ENCODE assay signal across 24 cellular contexts in genomic region chr17:4407216-4407615, GRCh38. TPM values are rescaled to one million over a fixed set of nuclear protein-coding genes. Genes with fewer than 3 reads are reported as not detected.
"Had no signal": no experiment of that assay in that cellular context is flagged by ENCODE, and none has a peak within 500 bp of the region (broad histone marks: within the 10 kb centered on the region; RNA-seq: fewer than 3 reads in every experiment).

No MANE protein-coding gene starts in this region.

- H3K4me3 Mint-ChIP-seq: activated CD4-positive, alpha-beta T cell treated with anti-CD3 and anti-CD28 coated beads, Interleukin-2, amount 10 ng/mL, durations not matched to agents 7 days and 5 days; activated CD8-positive, alpha-beta T cell treated with anti-CD3 and anti-CD28 coated beads, Interleukin-2, amount 10 ng/mL, durations not matched to agents 7 days and 5 days; activated naive CD8-positive, alpha-beta T cell treated with anti-CD3 and anti-CD28 coated beads, Interleukin-2, amount 10 ng/mL, durations not matched to agents 7 days and 5 days; activated T-cell treated with anti-CD3 and anti-CD28 coated beads, Interleukin-2, amount 50 U/mL, for 24 hours; brain; central memory CD8-positive, alpha-beta T cell; endodermal cell; immature natural killer cell; natural killer cell; stimulated activated memory B cell treated with anti-CD40 and anti-IgM and Interleukin-4, amounts not matched to agents 10 μg/mL and 1 μg/mL and 100 μg/mL, for 72 hours; T-helper 1 cell treated with Interleukin-12 subunit alpha and Interleukin-12 subunit beta and Interleukin-4 antibody, amounts not matched to agents 30 μg/mL and 1 μg/mL, for 36 hours had no signal

- ATAC-seq: activated CD4-positive, CD25-positive, alpha-beta regulatory T cell treated with anti-CD3 and anti-CD28 coated beads, Interleukin-2, amount 50 U/mL, for 24 hours; activated CD8-positive, alpha-beta T cell treated with anti-CD3 and anti-CD28 coated beads, Interleukin-2, amount 10 ng/mL, durations not matched to agents 7 days and 5 days; left cardiac atrium; natural killer cell; right lobe of liver; stimulated activated memory B cell treated with anti-CD40 and anti-IgM and Interleukin-4, amounts not matched to agents 10 μg/mL and 1 μg/mL and 100 μg/mL, for 72 hours; upper lobe of right lung had no signal

- H3K4me1 Mint-ChIP-seq: activated CD4-positive, alpha-beta T cell treated with anti-CD3 and anti-CD28 coated beads, Interleukin-2, amount 10 ng/mL, durations not matched to agents 7 days and 5 days; activated naive CD8-positive, alpha-beta T cell treated with anti-CD3 and anti-CD28 coated beads, Interleukin-2, amount 10 ng/mL, durations not matched to agents 7 days and 5 days; central memory CD8-positive, alpha-beta T cell; endodermal cell had no signal

- DNase-seq: activated CD4-positive, alpha-beta T cell treated with anti-CD3 and anti-CD28 coated beads, Interleukin-2, amount 10 ng/mL, durations not matched to agents 7 days and 5 days; activated CD8-positive, alpha-beta T cell treated with anti-CD3 and anti-CD28 coated beads, Interleukin-2, amount 10 ng/mL, durations not matched to agents 7 days and 5 days; activated naive CD4-positive, alpha-beta T cell treated with Interleukin-2 at 50 U/mL for 16 hours; activated naive CD8-positive, alpha-beta T cell treated with anti-CD3 and anti-CD28 coated beads, Interleukin-2, amount 10 ng/mL, durations not matched to agents 7 days and 5 days; activated T-cell treated with anti-CD3 and anti-CD28 coated beads, Interleukin-2, amount 50 U/mL, for 24 hours; endodermal cell; immature natural killer cell; left cardiac atrium; natural killer cell; right lobe of liver; stimulated activated CD4-positive, alpha-beta T cell treated with anti-CD3 and anti-CD28 coated beads, Interleukin-4, amount 100 ng/mL, for 4 hours; upper lobe of right lung had no signal

- H3K27ac Mint-ChIP-seq: activated CD4-positive, alpha-beta T cell treated with anti-CD3 and anti-CD28 coated beads, Interleukin-2, amount 10 ng/mL, durations not matched to agents 7 days and 5 days; activated CD8-positive, alpha-beta T cell treated with anti-CD3 and anti-CD28 coated beads, Interleukin-2, amount 10 ng/mL, durations not matched to agents 7 days and 5 days; activated naive CD8-positive, alpha-beta T cell treated with anti-CD3 and anti-CD28 coated beads, Interleukin-2, amount 10 ng/mL, durations not matched to agents 7 days and 5 days; activated T-cell treated with anti-CD3 and anti-CD28 coated beads, Interleukin-2, amount 50 U/mL, for 24 hours; activated T-helper 2 cell treated with anti-CD3 and anti-CD28 coated beads, Interferon-gamma antibody, Interleukin-2, Interleukin-4, amounts not matched to agents 10 μg/mL and 5 μg/mL and 100 μg/mL, durations not matched to agents 14 hours and 24 hours and 36 hours; endodermal cell; immature natural killer cell; natural killer cell; T-helper 1 cell treated with Interleukin-12 subunit alpha and Interleukin-12 subunit beta and Interleukin-4 antibody, amounts not matched to agents 30 μg/mL and 1 μg/mL, for 36 hours had no signal

- H3K9me3 Mint-ChIP-seq: activated CD4-positive, alpha-beta T cell treated with anti-CD3 and anti-CD28 coated beads, Interleukin-2, amount 10 ng/mL, durations not matched to agents 7 days and 5 days; activated naive CD8-positive, alpha-beta T cell treated with anti-CD3 and anti-CD28 coated beads, Interleukin-2, amount 10 ng/mL, durations not matched to agents 7 days and 5 days; activated T-cell treated with anti-CD3 and anti-CD28 coated beads, Interleukin-2, amount 50 U/mL, for 24 hours; activated T-helper 2 cell treated with anti-CD3 and anti-CD28 coated beads, Interferon-gamma antibody, Interleukin-2, Interleukin-4, amounts not matched to agents 10 μg/mL and 5 μg/mL and 100 μg/mL, durations not matched to agents 14 hours and 24 hours and 36 hours; brain; central memory CD8-positive, alpha-beta T cell; endodermal cell; immature natural killer cell; natural killer cell; stimulated activated memory B cell treated with anti-CD40 and anti-IgM and Interleukin-4, amounts not matched to agents 10 μg/mL and 1 μg/mL and 100 μg/mL, for 72 hours; T-helper 1 cell treated with Interleukin-12 subunit alpha and Interleukin-12 subunit beta and Interleukin-4 antibody, amounts not matched to agents 30 μg/mL and 1 μg/mL, for 36 hours had no signal

- H3K27me3 Mint-ChIP-seq: activated CD4-positive, alpha-beta T cell treated with anti-CD3 and anti-CD28 coated beads, Interleukin-2, amount 10 ng/mL, durations not matched to agents 7 days and 5 days; activated naive CD8-positive, alpha-beta T cell treated with anti-CD3 and anti-CD28 coated beads, Interleukin-2, amount 10 ng/mL, durations not matched to agents 7 days and 5 days; activated T-cell treated with anti-CD3 and anti-CD28 coated beads, Interleukin-2, amount 50 U/mL, for 24 hours; brain; central memory CD8-positive, alpha-beta T cell; stimulated activated memory B cell treated with anti-CD40 and anti-IgM and Interleukin-4, amounts not matched to agents 10 μg/mL and 1 μg/mL and 100 μg/mL, for 72 hours had no signal

- H3K27ac ChIP-seq: colonic mucosa, neutrophil, pancreas, right lobe of liver, thoracic aorta, upper lobe of right lung had no signal

- H3K4me3 ChIP-seq: colonic mucosa, pancreas, right lobe of liver, smooth muscle cell, thoracic aorta, upper lobe of right lung had no signal

- H3K36me3 Mint-ChIP-seq: activated naive CD8-positive, alpha-beta T cell treated with anti-CD3 and anti-CD28 coated beads, Interleukin-2, amount 10 ng/mL, durations not matched to agents 7 days and 5 days; brain; natural killer cell; stimulated activated memory B cell treated with anti-CD40 and anti-IgM and Interleukin-4, amounts not matched to agents 10 μg/mL and 1 μg/mL and 100 μg/mL, for 72 hours had no signal

- H3K27me3 ChIP-seq: colonic mucosa, neutrophil, pancreas, right lobe of liver, upper lobe of right lung had no signal

- H3K4me2 ChIP-seq: smooth muscle cell had no signal

- H3K4me1 ChIP-seq: colonic mucosa, right lobe of liver, upper lobe of right lung had no signal

- H3K36me3 ChIP-seq: colonic mucosa, neutrophil, pancreas, right lobe of liver, thoracic aorta, upper lobe of right lung had no signal

- H3K9me3 ChIP-seq: colonic mucosa, neutrophil, pancreas, right lobe of liver, thoracic aorta, upper lobe of right lung had no signal

RNA-seq across cellular contexts. Expression of gene SPNS3, which starts 26.5 kb away (rescaled TPM):
- total RNA-seq: endodermal cell, mesenteric fat pad, right lobe of liver, smooth muscle cell had no signal
- polyA plus RNA-seq: smooth muscle cell had no signal
